ENCODE assay signal across 19 cellular contexts in the genomic region with DNA sequence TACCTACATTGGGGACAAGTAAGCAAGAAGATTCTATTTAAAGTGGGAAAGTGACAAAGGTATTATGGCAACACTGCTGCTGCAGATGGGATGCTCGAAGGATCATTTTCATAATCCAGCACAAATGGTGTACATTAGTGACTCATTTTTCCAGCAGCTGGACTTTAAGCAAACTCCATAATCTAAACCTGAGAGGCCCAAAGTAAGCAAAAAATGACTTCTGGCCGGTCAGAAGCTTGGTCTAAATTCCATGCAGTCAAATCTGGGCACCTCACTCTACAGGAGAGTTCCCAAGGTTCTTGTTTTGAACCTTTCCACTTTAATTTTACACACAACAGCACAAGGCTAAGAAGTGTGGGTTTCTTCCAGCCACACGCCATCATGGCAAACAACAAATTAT. TPM values are rescaled to one million over a fixed set of nuclear protein-coding genes. Genes with fewer than 3 reads are reported as not detected.
DNase-seq lines count a peak whose midpoint lies in the region; ATAC-seq and TF ChIP-seq lines count a peak whose summit lies in the region.
"Had no signal": no experiment of that assay in that cellular context is flagged by ENCODE, and none has a peak within 500 bp of the region (broad histone marks: within the 10 kb centered on the region; RNA-seq: fewer than 3 reads in every experiment).

No MANE protein-coding gene starts in this region.

- no peaks in the 10 kb centered on the region for H3K79me2 ChIP-seq in GM23248 (ENCODE audit: insufficient read depth)

- H3K9ac ChIP-seq in GM23248: no peak overlapping the region
- H3K9ac ChIP-seq: SK-N-SH had no signal

- peak; percentile 42 for DNase-seq in AG04450 (ENCODE audit: low read depth, low spot score)
- DNase-seq in GM23248: peak; percentile 4
- peak; percentile 4 for DNase-seq in amniotic stem cell (lab: John Stamatoyannopoulos, UW)
- DNase-seq in fibroblast of villous mesenchyme (ENCODE audit: low read depth): peak; percentile 20
- DNase-seq in naive thymus-derived CD4-positive, alpha-beta T cell: no peak
- DNase-seq in dermis blood vessel endothelial cell: no peak
- DNase-seq in NCI-H2227 (lab: John Stamatoyannopoulos, UW; ENCODE audit: unreplicated experiment): no peak
- DNase-seq: COR-L47, H9, NCI-H1048, NCI-H146, NCI-H2081 treated with DMSO at 0.1 percent for 48 hours, NCI-H2227 treated with DMSO at 0.1 percent for 48 hours, Peyer's patch, SK-N-SH had no signal

- no peaks in the 10 kb centered on the region for H3K27me3 ChIP-seq in AG04450 (ENCODE audit: control insufficient read depth, insufficient read depth, low read length)
- no peaks in the 10 kb centered on the region for H3K27me3 ChIP-seq in GM23248 (replicated peaks; ENCODE audit: insufficient read depth)
- no peaks in the 10 kb centered on the region for H3K27me3 ChIP-seq in naive thymus-derived CD4-positive, alpha-beta T cell (ENCODE audit: control insufficient read depth in 2 of 2, insufficient read depth in 2 of 2, low read length in 2 of 2)
- H3K27me3 ChIP-seq: Peyer's patch had no signal

- POLR2A ChIA-PET in AG04450 (lab: Yijun Ruan, JAX): interaction anchor here (0.6 kb wide), 1 partner anchor 399 kb away, joined by 8 read pairs; no protein-coding TSS in a partner anchor
- POLR2A ChIA-PET in naive thymus-derived CD4-positive, alpha-beta T cell (lab: Charles Lee): no interaction called here

- no peak for ATAC-seq in naive thymus-derived CD4-positive, alpha-beta T cell
- ATAC-seq in SK-N-SH treated with all-trans-retinoic acid at 6 μM for 48 hours: no peak
- ATAC-seq: K562, Right ventricle myocardium inferior had no signal

- no peak overlapping the region for H3K4me2 ChIP-seq in GM23248 (ENCODE audit: unreplicated experiment)
- H3K4me2 ChIP-seq: SK-N-SH had no signal

- intact Hi-C loops in naive thymus-derived CD4-positive, alpha-beta T cell (cut with micrococcal nuclease): no loop called here

- CTCF ChIA-PET in AG04450 (lab: Charles Lee): interaction anchor here (0.8 to 1.5 kb wide), 3 partner anchors 11 to 90 kb away, joined by 3 to 8 read pairs (median 8); no protein-coding TSS in a partner anchor
- CTCF ChIA-PET in naive thymus-derived CD4-positive, alpha-beta T cell (lab: Charles Lee): no interaction called here

- TF ChIP-seq CTCF in AG04450 (IDR thresholded peaks at IDR 0.05; ENCODE audit: low read depth, low read length): no peak
- no peak for TF ChIP-seq CTCF in fibroblast of villous mesenchyme (IDR thresholded peaks at IDR 0.05; ENCODE audit: insufficient read depth, low read depth, low read length)

- no peaks in the 10 kb centered on the region for H4K20me1 ChIP-seq in GM23248 (ENCODE audit: insufficient read depth)

- H3K4me1 Mint-ChIP-seq in naive thymus-derived CD4-positive, alpha-beta T cell: peaks cover 7 to 16% (median 12%) of the 10 kb centered on the region in 7 donors

- H3K9me3 Mint-ChIP-seq in naive thymus-derived CD4-positive, alpha-beta T cell: no peaks in the 10 kb centered on the region
- H3K9me3 Mint-ChIP-seq: H9 had no signal

- H3K4me3 ChIP-seq in AG04450 (ENCODE audit: low read depth, low read length): no peak overlapping the region
- H3K4me3 ChIP-seq in GM23248: no peak overlapping the region
- no peak overlapping the region for H3K4me3 ChIP-seq in fibroblast of villous mesenchyme (ENCODE audit: low read depth, low read length)
- no peak overlapping the region for H3K4me3 ChIP-seq in naive thymus-derived CD4-positive, alpha-beta T cell (ENCODE audit: low read length)
- H3K4me3 ChIP-seq: K562, Peyer's patch had no signal

- H3K36me3 ChIP-seq in GM23248 (ENCODE audit: low read depth): no peaks in the 10 kb centered on the region
- no peaks in the 10 kb centered on the region for H3K36me3 ChIP-seq in naive thymus-derived CD4-positive, alpha-beta T cell (ENCODE audit: control insufficient read depth in 2 of 3, insufficient read depth in 3 of 3, low read length in 3 of 3)
- H3K36me3 ChIP-seq: Peyer's patch had no signal

- H2AFZ ChIP-seq in GM23248: no peak overlapping the region

- no peak overlapping the region for H3K4me3 Mint-ChIP-seq in naive thymus-derived CD4-positive, alpha-beta T cell
- H3K4me3 Mint-ChIP-seq: H9 had no signal

- in situ Hi-C loops in GM23248 (cut with MboI): no loop called here

- H3K4me1 ChIP-seq in GM23248 (ENCODE audit: insufficient read depth): no peaks in the 10 kb centered on the region
- peaks cover 4 to 12% of the 10 kb centered on the region in 2 donors for H3K4me1 ChIP-seq in naive thymus-derived CD4-positive, alpha-beta T cell (ENCODE audit: control insufficient read depth in 2 of 2, insufficient read depth in 2 of 2, low read length in 2 of 2)
- H3K4me1 ChIP-seq: Peyer's patch had no signal

- H3K9me2 ChIP-seq in GM23248 (ENCODE audit: insufficient read depth): no peaks in the 10 kb centered on the region
- H3K9me2 ChIP-seq: SK-N-SH had no signal

- H3K9me3 ChIP-seq in AG04450 (ENCODE audit: control insufficient read depth, insufficient read depth, low read length) (no peaks in the 10 kb centered on the region), GM23248 (ENCODE audit: low read depth) (no peaks in the 10 kb centered on the region)
- no peaks in the 10 kb centered on the region for H3K9me3 ChIP-seq in naive thymus-derived CD4-positive, alpha-beta T cell (ENCODE audit: control insufficient read depth in 2 of 3, low read length in 3 of 3)
- H3K9me3 ChIP-seq: Peyer's patch, SK-N-SH had no signal

- H3K27ac ChIP-seq in AG04450 (ENCODE audit: low read depth, low read length) (no peak overlapping the region), GM23248 (no peak overlapping the region)
- no peak overlapping the region for H3K27ac ChIP-seq in naive thymus-derived CD4-positive, alpha-beta T cell (ENCODE audit: low read depth, low read length)
- H3K27ac ChIP-seq: HL-60, Peyer's patch had no signal

- 72 to 75% methylated on average over 3 of the region's 3 CpGs for WGBS in GM23248 (ENCODE audit: low coverage in 1 of 2, low lambda C conversion rate in 2 of 2, missing lambda C conversion rate in 2 of 2), 2 experiments

- peak overlapping the region in 1 of 9 donors; percentile 47 for H3K27ac Mint-ChIP-seq in naive thymus-derived CD4-positive, alpha-beta T cell
- H3K27ac Mint-ChIP-seq: H9 had no signal

- peaks cover 0 to 4% (median 0%) of the 10 kb centered on the region in 5 donors for H3K36me3 Mint-ChIP-seq in naive thymus-derived CD4-positive, alpha-beta T cell

- H3K27me3 Mint-ChIP-seq in naive thymus-derived CD4-positive, alpha-beta T cell: peaks cover 0 to 14% (median 0%) of the 10 kb centered on the region in 5 donors

- no peaks in the 10 kb centered on the region for H3F3A ChIP-seq in GM23248 (ENCODE audit: insufficient read depth)

TF ChIP-seq in SK-N-SH treated with all-trans-retinoic acid at 6 μM for 48 hours, 23 proteins besides CTCF, POLR2A, EP300 and RAD21 (continues in another document):
- TF ChIP-seq ZFP30 (CRISPR knock-in tag; IDR thresholded peaks at IDR 0.05): no peak
- TF ChIP-seq ZNF565 (CRISPR knock-in tag; conservative IDR thresholded peaks at IDR 0.05; ENCODE audit: low read depth): no peak
- no peak for TF ChIP-seq RARB (CRISPR knock-in tag; IDR thresholded peaks at IDR 0.05)
- TF ChIP-seq, protein P1, sequence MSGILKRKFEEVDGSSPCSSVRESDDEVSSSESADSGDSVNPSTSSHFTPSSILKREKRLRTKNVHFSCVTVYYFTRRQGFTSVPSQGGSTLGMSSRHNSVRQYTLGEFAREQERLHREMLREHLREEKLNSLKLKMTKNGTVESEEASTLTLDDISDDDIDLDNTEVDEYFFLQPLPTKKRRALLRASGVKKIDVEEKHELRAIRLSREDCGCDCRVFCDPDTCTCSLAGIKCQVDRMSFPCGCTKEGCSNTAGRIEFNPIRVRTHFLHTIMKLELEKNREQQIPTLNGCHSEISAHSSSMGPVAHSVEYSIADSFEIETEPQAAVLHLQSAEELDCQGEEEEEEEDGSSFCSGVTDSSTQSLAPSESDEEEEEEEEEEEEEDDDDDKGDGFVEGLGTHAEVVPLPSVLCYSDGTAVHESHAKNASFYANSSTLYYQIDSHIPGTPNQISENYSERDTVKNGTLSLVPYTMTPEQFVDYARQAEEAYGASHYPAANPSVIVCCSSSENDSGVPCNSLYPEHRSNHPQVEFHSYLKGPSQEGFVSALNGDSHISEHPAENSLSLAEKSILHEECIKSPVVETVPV (CRISPR knock-in tag; IDR thresholded peaks at IDR 0.05): no peak
- no peak for TF ChIP-seq PATZ1 (CRISPR knock-in tag; IDR thresholded peaks at IDR 0.05; ENCODE audit: borderline replicate concordance)
- TF ChIP-seq TCF4 (CRISPR knock-in tag; IDR thresholded peaks at IDR 0.05; ENCODE audit: borderline replicate concordance): no peak

RNA-seq across cellular contexts. Expression of gene TRAF1, which starts 43.7 kb away (rescaled TPM):
- polyA plus RNA-seq in AG04450 (2011; rRNA removed) (3.7 and 4.0 TPM in 2 replicates), GM23248 (2016; fragmentation: Nextera tagmentation; extraction: Ambion mirVana) (0.54 and 0.75 TPM in 2 replicates)
- 5.7 and 7.6 TPM in 2 replicates for polyA minus RNA-seq in AG04450 (2011; rRNA and poly(A)+ RNA removed)
- total RNA-seq in GM23248 (2014; rRNA removed; shearing (Covaris generic)): 0.38 and 0.54 TPM in 2 replicates
- total RNA-seq in fibroblast of villous mesenchyme (0.86 and 1.6 TPM in 2 replicates), dermis blood vessel endothelial cell (1.1 and 4.4 TPM in 2 replicates)
- total RNA-seq in naive thymus-derived CD4-positive, alpha-beta T cell: 100 to 1,000 TPM in 2 of 5 experiments, 10 to 100 TPM in 3; 58.7 to 131 (median 98.2) TPM
- polyA plus RNA-seq in naive thymus-derived CD4-positive, alpha-beta T cell: 1 to 10 TPM; 3.7 to 6.6 TPM

Comparison
In these comparisons a context has a peak if more than half of its experiments do, and no peak if none do; other contexts are left out.
1. DNase-seq: peak in AG04450 (single experiment), GM23248 (single experiment), amniotic stem cell (single experiment) and fibroblast of villous mesenchyme (single experiment); none in naive thymus-derived CD4-positive, alpha-beta T cell (0 of 9), dermis blood vessel endothelial cell (single experiment) and NCI-H2227 (single experiment).
2. RNA of gene TRAF1, which starts 43.7 kb away (total RNA-seq): 58.7 to 131 TPM in naive thymus-derived CD4-positive, alpha-beta T cell; 1.1 to 4.4 TPM in dermis blood vessel endothelial cell, 0.86 to 1.6 TPM in fibroblast of villous mesenchyme and 0.38 to 0.54 TPM in GM23248; every median in the first group is over 10 times any median in the second.